In the genomic region with DNA sequence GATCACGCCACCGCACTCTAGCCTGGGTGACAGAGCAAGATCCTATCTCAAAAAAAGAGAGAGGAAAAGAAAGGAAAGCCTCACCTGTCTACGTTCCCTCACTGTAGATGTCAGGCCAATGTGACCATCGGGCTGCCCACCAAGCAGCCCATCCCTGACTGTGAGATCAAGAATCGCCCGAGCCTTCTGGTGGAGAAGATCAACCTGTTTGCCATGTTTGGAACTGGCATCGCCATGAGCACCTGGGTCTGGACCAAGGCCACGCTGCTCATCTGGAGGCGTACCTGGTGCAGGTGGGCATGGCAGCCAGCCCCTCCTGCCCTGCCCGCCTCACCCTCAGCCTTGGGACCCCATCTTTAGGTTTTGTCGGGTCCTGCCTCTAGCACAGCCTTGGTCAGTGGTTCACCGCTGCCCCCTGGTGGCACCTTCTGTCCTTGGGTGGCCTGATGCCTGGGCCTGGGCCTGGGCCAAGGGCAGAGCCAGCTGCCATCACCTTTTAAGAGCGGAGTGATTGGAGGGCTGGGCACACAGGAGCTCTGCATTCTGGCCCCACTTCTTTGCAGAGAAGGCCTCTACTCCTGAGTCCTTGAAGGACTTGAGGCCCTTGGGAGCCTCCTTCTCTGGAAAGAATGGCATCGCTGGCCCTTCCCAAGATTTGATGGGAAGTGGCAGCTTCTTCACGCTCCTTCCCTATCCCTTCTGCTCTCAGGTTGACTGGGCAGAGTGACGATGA, we compare ENCODE assay signal across 8 cellular contexts. TPM values are rescaled to one million over a fixed set of nuclear protein-coding genes. Genes with fewer than 3 reads are reported as not detected.
DNase-seq lines count a peak whose midpoint lies in the region; ATAC-seq and TF ChIP-seq lines count a peak whose summit lies in the region.

No MANE protein-coding gene starts in this region.

- no peaks in the 10 kb centered on the region for H3K4me1 ChIP-seq in lung (ENCODE audit: control insufficient read depth in 2 of 2, insufficient read depth in 2 of 2, low read length in 2 of 2)

- H3K27ac ChIP-seq in coronary artery (no peak overlapping the region), lung (ENCODE audit: low read depth in 1 of 2, low read length in 1 of 2) (no peak overlapping the region)

- H3K36me3 ChIP-seq in lung (ENCODE audit: control insufficient read depth in 2 of 2, insufficient read depth in 2 of 2, low read length in 2 of 2) = no peaks in the 10 kb centered on the region

- H3K4me3 ChIP-seq in coronary artery = no peak overlapping the region
- no peak overlapping the region for H3K4me3 ChIP-seq in lung

- peak; percentile 80 for ATAC-seq in lung (ENCODE audit: insufficient read depth, low FRiP score)

- peak; percentile 85 for TF ChIP-seq CTCF in GM20000 (IDR thresholded peaks at IDR 0.05; ENCODE audit: extremely low read depth, missing control alignments)
- peak; percentile 81 for TF ChIP-seq CTCF in coronary artery (IDR thresholded peaks at IDR 0.05)
- TF ChIP-seq CTCF in lung (IDR thresholded peaks at IDR 0.05; ENCODE audit: control extremely low read depth, extremely low read depth) = peak; percentile 56

- DNase-seq in CD1c-positive myeloid dendritic cell (ENCODE audit: extremely low spot score) (peak; percentile 74), GM20000 (ENCODE audit: low spot score) (peak; percentile 89), NCI-H2029 (lab: John Stamatoyannopoulos, UW) (peak; percentile 43), coronary artery (ENCODE audit: low spot score) (peak; percentile 85), lung (ENCODE audit: low spot score) (peak; percentile 76), GF-D8 (lab: John Stamatoyannopoulos, UW) (no peak)
- DNase-seq in activated CD4-positive, alpha-beta T cell treated with anti-CD3 and anti-CD28 coated beads, Interleukin-2, amount 50 U/mL, for 1 hour = peak; percentile 61
- DNase-seq in stimulated activated CD8-positive, alpha-beta memory T cell treated with anti-CD3 and anti-CD28 coated beads, Interleukin-15, amount 100 ng/mL, for 24 hours (ENCODE audit: low read depth) = peak; percentile 61

- no peaks in the 10 kb centered on the region for H3K27me3 ChIP-seq in lung (ENCODE audit: control insufficient read depth, insufficient read depth)

- no peaks in the 10 kb centered on the region for H3K9me3 ChIP-seq in lung (ENCODE audit: control insufficient read depth in 2 of 2, insufficient read depth in 1 of 2, low read length in 1 of 2)

- 71% methylated on average over 16 of the region's 16 CpGs for WGBS in lung, 2 donors

RNA-seq across cellular contexts. Expression of a gene that starts 14.4 kb away (rescaled TPM):
- total RNA-seq in lung = 100 to 1,000 TPM; 117 to 172 TPM
- 10 to 100 TPM; 16.3 to 70.8 TPM for polyA plus RNA-seq in lung

RNA-seq across cellular contexts. Expression of a gene that starts 22.0 kb away (rescaled TPM):
- 10 to 100 TPM in 1 of 2 donors, 1 to 10 TPM in 1; 4.6 to 19.3 TPM for total RNA-seq in lung
- polyA plus RNA-seq in lung = 1 to 10 TPM in 1 of 2 donors, under 1 TPM in 1; 0.87 to 2.5 TPM
